In genomic region chr5:173148354-173148753, GRCh38 we compare ENCODE assay signal across 27 cellular contexts.
"Had no signal": no experiment of that assay in that cellular context is flagged by ENCODE, and none has a peak within 500 bp of the region (broad histone marks: within the 10 kb centered on the region; RNA-seq: fewer than 3 reads in every experiment).

No MANE protein-coding gene starts in this region.

- H3K27me3 Mint-ChIP-seq: progenitor cell of endocrine pancreas; stimulated activated naive B cell treated with anti-CD40 and anti-IgM and Interleukin-4, amounts not matched to agents 10 μg/mL and 1 μg/mL and 100 μg/mL, for 72 hours; stimulated activated naive CD8-positive, alpha-beta T cell treated with anti-CD3 and anti-CD28 coated beads, Interleukin-15, Interleukin-2, amounts not matched to agents 100 ng/mL and 50 ng/mL, for 24 hours had no signal

- H3K4me3 Mint-ChIP-seq: natural killer cell; stimulated activated effector memory CD8-positive, alpha-beta T cell treated with anti-CD3 and anti-CD28 coated beads, Interleukin-12 subunit alpha, Interleukin-12 subunit beta, amount 100 ng/mL, for 72 hours; stimulated activated naive B cell treated with anti-CD40 and anti-IgM and Interleukin-4, amounts not matched to agents 10 μg/mL and 1 μg/mL and 100 μg/mL, for 72 hours; stimulated activated naive CD8-positive, alpha-beta T cell treated with anti-CD3 and anti-CD28 coated beads, Interleukin-15, Interleukin-2, amounts not matched to agents 100 ng/mL and 50 ng/mL, for 24 hours had no signal

- H3K4me1 ChIP-seq: parathyroid adenoma, psoas muscle, thyroid gland had no signal

- H3K9me3 ChIP-seq: neutrophil, psoas muscle, right lobe of liver, sigmoid colon, stomach, thoracic aorta, thyroid gland, tibial nerve, upper lobe of left lung, vagina had no signal

- H3K4me3 ChIP-seq: psoas muscle, right lobe of liver, sigmoid colon, stomach, thoracic aorta, thyroid gland, tibial nerve, upper lobe of left lung, vagina had no signal

- H3K36me3 ChIP-seq: neutrophil had no signal

- H3K27me3 ChIP-seq: neutrophil, right lobe of liver, sigmoid colon, stomach, thyroid gland, tibial nerve, upper lobe of left lung, vagina had no signal

- ATAC-seq: natural killer cell; psoas muscle; right cardiac atrium; right lobe of liver; stimulated activated effector memory CD8-positive, alpha-beta T cell treated with anti-CD3 and anti-CD28 coated beads, Interleukin-12 subunit alpha, Interleukin-12 subunit beta, amount 100 ng/mL, for 72 hours; stimulated activated naive B cell treated with anti-CD40 and anti-IgM and Interleukin-4, amounts not matched to agents 10 μg/mL and 1 μg/mL and 100 μg/mL, for 72 hours had no signal

- H3K9me3 Mint-ChIP-seq: natural killer cell; nephron; stimulated activated effector memory CD8-positive, alpha-beta T cell treated with anti-CD3 and anti-CD28 coated beads, Interleukin-12 subunit alpha, Interleukin-12 subunit beta, amount 100 ng/mL, for 72 hours; stimulated activated naive CD8-positive, alpha-beta T cell treated with anti-CD3 and anti-CD28 coated beads, Interleukin-15, Interleukin-2, amounts not matched to agents 100 ng/mL and 50 ng/mL, for 24 hours had no signal

- H3K27ac Mint-ChIP-seq: nephron; progenitor cell of endocrine pancreas; stimulated activated effector memory CD8-positive, alpha-beta T cell treated with anti-CD3 and anti-CD28 coated beads, Interleukin-12 subunit alpha, Interleukin-12 subunit beta, amount 100 ng/mL, for 72 hours; stimulated activated naive B cell treated with anti-CD40 and anti-IgM and Interleukin-4, amounts not matched to agents 10 μg/mL and 1 μg/mL and 100 μg/mL, for 72 hours; stimulated activated naive CD8-positive, alpha-beta T cell treated with anti-CD3 and anti-CD28 coated beads, Interleukin-15, Interleukin-2, amounts not matched to agents 100 ng/mL and 50 ng/mL, for 24 hours had no signal

- DNase-seq: natural killer cell; nucleus accumbens; posterior cingulate gyrus; psoas muscle; right cardiac atrium; right lobe of liver; sigmoid colon; small intestine; stimulated activated CD4-positive, alpha-beta T cell treated with anti-CD3 and anti-CD28 coated beads, Interleukin-15, amount 100 ng/mL, for 24 hours; stimulated activated CD4-positive, alpha-beta T cell treated with anti-CD3 and anti-CD28 coated beads, Interleukin-2, amount 100 ng/mL, for 24 hours; stimulated activated CD4-positive, alpha-beta T cell treated with anti-CD3 and anti-CD28 coated beads, Interleukin-2, amount 100 ng/mL, for 48 hours; stimulated activated CD4-positive, alpha-beta T cell treated with anti-CD3 and anti-CD28 coated beads, Interleukin-4, amount 100 ng/mL, for 24 hours; stimulated activated naive B cell treated with anti-CD40 and anti-IgM and Interleukin-4, amounts not matched to agents 10 μg/mL and 1 μg/mL and 100 μg/mL, for 72 hours; stimulated activated naive CD4-positive, alpha-beta T cell treated with Interleukin-2 at 50 U/mL for 16 hours; stomach; thyroid gland; trophoblast cell; upper lobe of left lung had no signal

- H3K27ac ChIP-seq: neutrophil, parathyroid adenoma, psoas muscle, right lobe of liver, sigmoid colon, stomach, thoracic aorta, thyroid gland, tibial nerve, upper lobe of left lung, vagina had no signal
